19 cellular contexts compared by ENCODE assay signal in genomic region chr3:112751564-112751963, GRCh38.
DNase-seq lines count a peak whose midpoint lies in the region; ATAC-seq and TF ChIP-seq lines count a peak whose summit lies in the region.
"Had no signal": no experiment of that assay in that cellular context is flagged by ENCODE, and none has a peak within 500 bp of the region (broad histone marks: within the 10 kb centered on the region; RNA-seq: fewer than 3 reads in every experiment).

No MANE protein-coding gene starts in this region.

- no CpG with 5 or more reads among the region's 2 CpGs for WGBS in IMR-90 (ENCODE audit: extremely low coverage in 2 of 2, insufficient read length in 1 of 2), 2 experiments
- 77% methylated on average over 2 of the region's 2 CpGs; no CpG with 5 or more reads in 1 of the 2 experiments for WGBS in endodermal cell (ENCODE audit: insufficient coverage in 1 of 2, insufficient read length in 1 of 2), 2 experiments

- no peak overlapping the region for H3K4me2 ChIP-seq in IMR-90 (ENCODE audit: low read depth, low read length)
- H3K4me2 ChIP-seq: GM23338 had no signal

- BruUV-seq in IMR-90 (replicated peaks; lab: Mats Ljungman, UMichigan), result no TSS peak

- in situ Hi-C loops in IMR-90 (cut with MboI; ENCODE audit: low sequenced_read_pairs), result no loop called here

- no peaks in the 10 kb centered on the region; the same call in 1 of the 2 replicates for H3K4me1 ChIP-seq in IMR-90 (ENCODE audit: control insufficient read depth, insufficient read depth, low read length)
- H3K4me1 ChIP-seq in endodermal cell (ENCODE audit: control insufficient read depth, insufficient read depth, low read length), result no peaks in the 10 kb centered on the region

- no peak overlapping the region for H2BK20ac ChIP-seq in IMR-90 (ENCODE audit: low read depth, low read length)

- no peaks in the 10 kb centered on the region for H3K9me1 ChIP-seq in IMR-90 (ENCODE audit: insufficient read depth, low read length)

- H3K36me3 Mint-ChIP-seq in CD14-positive monocyte (peaks cover 0 to 1% of the 10 kb centered on the region in 2 donors), endodermal cell (ENCODE audit: low read depth) (no peaks in the 10 kb centered on the region), neural crest cell (ENCODE audit: low read depth) (no peaks in the 10 kb centered on the region)
- H3K36me3 Mint-ChIP-seq: CD4-positive, CD25-positive, alpha-beta regulatory T cell had no signal

- no peak overlapping the region for H3K9ac ChIP-seq in IMR-90 (ENCODE audit: low read depth, low read length)
- no peak overlapping the region for H3K9ac ChIP-seq in endodermal cell (ENCODE audit: extremely low read depth, low read length, poor library complexity, severe bottlenecking)

- POLR2A ChIA-PET in IMR-90 (lab: Charles Lee; ENCODE audit: unreplicated experiment), result no interaction called here

- H3K4me3 ChIP-seq in IMR-90 (ENCODE audit: insufficient read depth, low read depth, low read length) (no peak overlapping the region), endodermal cell (ENCODE audit: low read length) (peak overlapping the region; percentile 2), MG63 (no peak overlapping the region)
- H3K4me3 ChIP-seq: GM23338, Peyer's patch had no signal

- H2AK9ac ChIP-seq in IMR-90 (replicated peaks; ENCODE audit: low read depth, low read length, poor library complexity), result no peak overlapping the region

- ATAC-seq in IMR-90 (ENCODE audit: low read depth) (no peak), GM19455 (IDR thresholded peaks at IDR 0.05; ENCODE audit: unreplicated experiment) (no peak)
- ATAC-seq: GM23338, HepG2 had no signal

- H3K9me3 Mint-ChIP-seq in CD14-positive monocyte, result peaks cover 2 to 11% (median 7%) of the 10 kb centered on the region in 7 donors
- H3K9me3 Mint-ChIP-seq in endodermal cell, result peaks cover 30% of the 10 kb centered on the region
- H3K9me3 Mint-ChIP-seq in neural crest cell, result no peaks in the 10 kb centered on the region

- no peak overlapping the region for H4K5ac ChIP-seq in IMR-90 (ENCODE audit: low read depth, low read length)

- H3K79me1 ChIP-seq in IMR-90 (ENCODE audit: low read depth in 1 of 2, low read length in 2 of 2), result no peaks in the 10 kb centered on the region

- H2AK5ac ChIP-seq in IMR-90 (ENCODE audit: low read depth, low read length), result no peak overlapping the region

- H3K27me3 ChIP-seq in IMR-90 (ENCODE audit: control insufficient read depth, insufficient read depth, low read length) (no peaks in the 10 kb centered on the region), endodermal cell (ENCODE audit: control insufficient read depth, insufficient read depth, low read length, poor library complexity, severe bottlenecking) (no peaks in the 10 kb centered on the region), MG63 (no peaks in the 10 kb centered on the region)
- H3K27me3 ChIP-seq: Peyer's patch had no signal

- H2BK15ac ChIP-seq in IMR-90 (ENCODE audit: low read depth, low read length), result no peak overlapping the region

- no peak overlapping the region for H4K8ac ChIP-seq in IMR-90 (ENCODE audit: low read depth in 2 of 2, low read length in 2 of 2)

- H2BK120ac ChIP-seq in IMR-90 (ENCODE audit: low read depth, low read length), result no peak overlapping the region

- H3K27ac Mint-ChIP-seq in CD14-positive monocyte (peak overlapping the region in 5 of 7 donors; percentile 54 to 68 (median 59)), endodermal cell (no peak overlapping the region), neural crest cell (ENCODE audit: unreplicated experiment) (peak overlapping the region; percentile 81)
- H3K27ac Mint-ChIP-seq: GM23338 had no signal

- no peak overlapping the region for H3K14ac ChIP-seq in IMR-90 (replicated peaks; ENCODE audit: low read depth, low read length)

- no peak overlapping the region for H3K4ac ChIP-seq in IMR-90 (ENCODE audit: low read depth, low read length)

- no peaks in the 10 kb centered on the region for H4K20me1 ChIP-seq in IMR-90 (ENCODE audit: insufficient read depth, low read length)

- H3K36me3 ChIP-seq in IMR-90 (ENCODE audit: control insufficient read depth, insufficient read depth, low read length) (no peaks in the 10 kb centered on the region), endodermal cell (ENCODE audit: control insufficient read depth, insufficient read depth, low read length) (no peaks in the 10 kb centered on the region), MG63 (no peaks in the 10 kb centered on the region)
- H3K36me3 ChIP-seq: Peyer's patch had no signal

- H3K4me1 Mint-ChIP-seq in CD14-positive monocyte (peaks cover 51% of the 10 kb centered on the region), endodermal cell (peaks cover 13% of the 10 kb centered on the region), neural crest cell (peaks cover 7% of the 10 kb centered on the region)

- CTCF ChIA-PET in IMR-90 (lab: Yijun Ruan, JAX), result interaction anchor here (1.2 kb wide), 1 partner anchor 122 kb away, joined by 4 read pairs; no protein-coding TSS in a partner anchor

- DNase-seq in CD14-positive monocyte (ENCODE audit: low spot score), result no peak
- DNase-seq in IMR-90, result no peak
- no peak for DNase-seq in endodermal cell
- DNase-seq in neural crest cell (ENCODE audit: low read depth, low spot score), result no peak
- no peak for DNase-seq in NCI-H1417 (lab: John Stamatoyannopoulos, UW)
- DNase-seq in MV-4-11 (lab: John Stamatoyannopoulos, UW), result no peak
- DNase-seq in MG63, result no peak
- DNase-seq: CD4-positive, CD25-positive, alpha-beta regulatory T cell; DMS79 treated with DMSO at 0.1 percent for 48 hours; GF-D8; NCI-H1436 treated with DMSO at 0.1 percent for 48 hours; NCI-H2107; NCI-H446 treated with DMSO at 0.1 percent for 48 hours; NCI-H82; Peyer's patch; SHP77 had no signal

- no peaks in the 10 kb centered on the region for H3K27me3 Mint-ChIP-seq in CD14-positive monocyte (ENCODE audit: low read depth in 3 of 3)
- H3K27me3 Mint-ChIP-seq in endodermal cell (ENCODE audit: insufficient read depth), result no peaks in the 10 kb centered on the region
- H3K27me3 Mint-ChIP-seq in neural crest cell (ENCODE audit: low read depth), result no peaks in the 10 kb centered on the region
- H3K27me3 Mint-ChIP-seq: CD4-positive, CD25-positive, alpha-beta regulatory T cell had no signal

- H3K27ac ChIP-seq in IMR-90 (ENCODE audit: insufficient read depth, low read length), result no peak overlapping the region
- H3K27ac ChIP-seq in endodermal cell (ENCODE audit: low read depth, low read length), result no peak overlapping the region

- TF ChIP-seq POLR2A in IMR-90 (IDR thresholded peaks at IDR 0.05; ENCODE audit: low read depth, low read length), result no peak

- peak overlapping the region; percentile 2; the same call in 1 of the 2 replicates for H3K23ac ChIP-seq in IMR-90 (ENCODE audit: low read depth, low read length)

- intact Hi-C loops in CD14-positive monocyte (cut with micrococcal nuclease), result no loop called here
- intact Hi-C loops in IMR-90 (cut with micrococcal nuclease), result no loop called here

- dilution Hi-C loops in IMR-90 (cut with HindIII; ENCODE audit: low sequenced_read_pairs, unreplicated experiment), result no loop called here

- H2AFZ ChIP-seq in IMR-90 (replicated peaks; ENCODE audit: low read length, poor library complexity), result no peak overlapping the region
- H2AFZ ChIP-seq: GM23338 had no signal

- H3K9me3 ChIP-seq in IMR-90 (ENCODE audit: control insufficient read depth, insufficient read depth, low read length), result no peaks in the 10 kb centered on the region
- H3K9me3 ChIP-seq in endodermal cell (ENCODE audit: control insufficient read depth, low read length), result peaks cover 19% of the 10 kb centered on the region
- no peaks in the 10 kb centered on the region for H3K9me3 ChIP-seq in MG63
- H3K9me3 ChIP-seq: Peyer's patch had no signal

- no peak overlapping the region for H4K91ac ChIP-seq in IMR-90 (ENCODE audit: insufficient read depth, low read depth, low read length)

- H3K4me3 Mint-ChIP-seq in CD14-positive monocyte (no peak overlapping the region), endodermal cell (no peak overlapping the region), neural crest cell (no peak overlapping the region)
- H3K4me3 Mint-ChIP-seq: CD4-positive, CD25-positive, alpha-beta regulatory T cell; GM23338 had no signal

- H2BK5ac ChIP-seq in IMR-90 (ENCODE audit: low read depth, low read length, poor library complexity, severe bottlenecking), result no peak overlapping the region

- H3K18ac ChIP-seq in IMR-90 (ENCODE audit: low read depth, low read length), result no peak overlapping the region

- no peak overlapping the region for H3K56ac ChIP-seq in IMR-90 (ENCODE audit: extremely low read depth, insufficient read depth, low read length)

- TF ChIP-seq RAD21 in IMR-90 (IDR thresholded peaks at IDR 0.05; ENCODE audit: low read length), result no peak

- TF ChIP-seq CTCF in CD14-positive monocyte (IDR thresholded peaks at IDR 0.05), result no peak
- TF ChIP-seq CTCF in IMR-90 (conservative IDR thresholded peaks at IDR 0.05; ENCODE audit: low read depth, low read length), result no peak
- no peak for TF ChIP-seq CTCF in endodermal cell (conservative IDR thresholded peaks at IDR 0.05)
- TF ChIP-seq CTCF in neural crest cell (conservative IDR thresholded peaks at IDR 0.05), result no peak

TF ChIP-seq in IMR-90, 13 proteins besides CTCF, POLR2A, EP300 and RAD21:
- TF ChIP-seq NFE2L2 (IDR thresholded peaks at IDR 0.05; ENCODE audit: low read depth, low read length) (no peak), SMC3 (IDR thresholded peaks at IDR 0.05; ENCODE audit: low read depth, low read length) (no peak), RFX5 (IDR thresholded peaks at IDR 0.05; ENCODE audit: low read depth, low read length) (no peak), CHD1 (IDR thresholded peaks at IDR 0.05; ENCODE audit: low read depth, low read length) (no peak)
